In the genomic region with DNA sequence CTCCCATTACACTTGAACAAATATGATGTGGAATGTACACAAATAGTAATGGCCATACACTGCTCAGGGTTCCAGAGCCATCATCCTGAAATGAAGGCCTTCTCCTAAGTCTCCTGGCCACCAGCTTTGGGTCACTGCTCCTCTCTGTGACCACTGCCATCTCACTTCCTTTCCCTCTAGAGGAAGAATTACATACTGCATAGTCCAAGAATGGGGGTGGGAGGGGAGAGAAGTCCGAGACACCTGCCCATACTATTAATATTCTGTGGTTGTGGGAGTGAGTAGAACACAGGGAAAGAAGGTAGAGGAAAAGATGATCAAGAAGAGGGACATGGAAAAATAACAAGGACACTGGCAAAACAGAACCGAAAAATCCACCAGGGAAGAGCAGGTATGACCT, we compare ENCODE assay signal across 1 cellular context.
TF ChIP-seq lines count a peak whose summit lies in the region.

No MANE protein-coding gene starts in this region.

TF ChIP-seq in HepG2, 621 proteins besides CTCF, POLR2A, EP300 and RAD21:
- TF ChIP-seq, protein P1, sequence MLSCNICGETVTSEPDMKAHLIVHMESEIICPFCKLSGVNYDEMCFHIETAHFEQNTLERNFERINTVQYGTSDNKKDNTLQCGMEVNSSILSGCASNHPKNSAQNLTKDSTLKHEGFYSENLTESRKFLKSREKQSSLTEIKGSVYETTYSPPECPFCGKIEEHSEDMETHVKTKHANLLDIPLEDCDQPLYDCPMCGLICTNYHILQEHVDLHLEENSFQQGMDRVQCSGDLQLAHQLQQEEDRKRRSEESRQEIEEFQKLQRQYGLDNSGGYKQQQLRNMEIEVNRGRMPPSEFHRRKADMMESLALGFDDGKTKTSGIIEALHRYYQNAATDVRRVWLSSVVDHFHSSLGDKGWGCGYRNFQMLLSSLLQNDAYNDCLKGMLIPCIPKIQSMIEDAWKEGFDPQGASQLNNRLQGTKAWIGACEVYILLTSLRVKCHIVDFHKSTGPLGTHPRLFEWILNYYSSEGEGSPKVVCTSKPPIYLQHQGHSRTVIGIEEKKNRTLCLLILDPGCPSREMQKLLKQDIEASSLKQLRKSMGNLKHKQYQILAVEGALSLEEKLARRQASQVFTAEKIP (CRISPR knock-in tag; IDR thresholded peaks at IDR 0.05; ENCODE audit: borderline replicate concordance): no peak
- TF ChIP-seq ZNF101 (CRISPR knock-in tag; IDR thresholded peaks at IDR 0.05; ENCODE audit: borderline replicate concordance, low read depth) (no peak), SUZ12 (IDR thresholded peaks at IDR 0.05; ENCODE audit: low read depth, low read length) (no peak), ZNF773 (CRISPR knock-in tag; IDR thresholded peaks at IDR 0.05; ENCODE audit: borderline replicate concordance) (no peak)
- TF ChIP-seq, protein P2, sequence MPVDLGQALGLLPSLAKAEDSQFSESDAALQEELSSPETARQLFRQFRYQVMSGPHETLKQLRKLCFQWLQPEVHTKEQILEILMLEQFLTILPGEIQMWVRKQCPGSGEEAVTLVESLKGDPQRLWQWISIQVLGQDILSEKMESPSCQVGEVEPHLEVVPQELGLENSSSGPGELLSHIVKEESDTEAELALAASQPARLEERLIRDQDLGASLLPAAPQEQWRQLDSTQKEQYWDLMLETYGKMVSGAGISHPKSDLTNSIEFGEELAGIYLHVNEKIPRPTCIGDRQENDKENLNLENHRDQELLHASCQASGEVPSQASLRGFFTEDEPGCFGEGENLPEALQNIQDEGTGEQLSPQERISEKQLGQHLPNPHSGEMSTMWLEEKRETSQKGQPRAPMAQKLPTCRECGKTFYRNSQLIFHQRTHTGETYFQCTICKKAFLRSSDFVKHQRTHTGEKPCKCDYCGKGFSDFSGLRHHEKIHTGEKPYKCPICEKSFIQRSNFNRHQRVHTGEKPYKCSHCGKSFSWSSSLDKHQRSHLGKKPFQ (CRISPR knock-in tag; IDR thresholded peaks at IDR 0.05; ENCODE audit: insufficient replicate concordance): no peak
TF ChIP-seq in HepG2: peak in this region for 0.
